1 cellular context compared by ENCODE assay signal in the genomic region with DNA sequence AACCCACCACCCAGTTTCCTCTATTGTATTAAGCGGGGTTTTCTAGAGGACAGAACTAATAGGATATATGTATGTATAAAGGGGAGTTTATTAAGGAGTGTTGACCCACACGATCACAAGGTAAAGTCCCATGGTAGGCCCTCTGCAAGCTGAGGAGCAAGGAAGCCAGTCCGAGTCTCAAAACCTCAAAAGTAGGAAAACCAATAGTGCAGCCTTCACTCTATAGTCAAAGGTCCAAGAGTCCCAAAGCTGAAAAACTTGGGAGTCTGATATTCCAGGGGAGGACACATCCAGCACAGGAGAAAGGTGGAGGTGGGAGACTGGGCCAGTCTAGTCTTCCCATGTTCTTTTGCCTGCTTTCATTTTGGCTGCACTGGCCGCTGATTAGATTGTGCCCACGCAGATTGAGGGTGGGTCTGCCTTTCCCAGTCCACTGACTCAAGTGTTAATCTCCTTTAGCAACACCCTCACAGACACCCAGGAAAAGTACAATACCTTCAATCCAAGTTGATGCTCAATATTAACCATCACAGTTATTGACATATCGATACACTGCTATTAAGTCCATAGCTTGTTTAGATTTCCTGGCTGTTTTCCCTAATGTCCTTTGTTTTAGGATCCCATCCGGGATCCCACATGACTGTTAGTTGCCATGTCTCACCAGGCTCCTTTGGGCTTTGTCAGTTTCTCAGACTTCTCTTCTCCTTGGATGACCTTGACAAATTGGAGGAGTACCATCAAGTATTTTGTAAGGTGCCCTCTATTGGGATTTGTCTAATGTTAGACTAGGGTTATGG.
TF ChIP-seq lines count a peak whose summit lies in the region.

No MANE protein-coding gene starts in this region.

TF ChIP-seq in IMR-90, 13 proteins besides CTCF, POLR2A, EP300 and RAD21:
- TF ChIP-seq RFX5 (IDR thresholded peaks at IDR 0.05; ENCODE audit: low read depth, low read length) (no peak), SMC3 (IDR thresholded peaks at IDR 0.05; ENCODE audit: low read depth, low read length) (no peak), USF2 (IDR thresholded peaks at IDR 0.05; ENCODE audit: low read depth, low read length) (no peak), NFE2L2 (IDR thresholded peaks at IDR 0.05; ENCODE audit: low read depth, low read length) (no peak), FOS (IDR thresholded peaks at IDR 0.05; ENCODE audit: low read depth, low read length) (no peak), MXI1 (IDR thresholded peaks at IDR 0.05; ENCODE audit: borderline replicate concordance, low read depth, low read length) (no peak), CHD1 (IDR thresholded peaks at IDR 0.05; ENCODE audit: low read depth, low read length) (no peak), MAFK (IDR thresholded peaks at IDR 0.05; ENCODE audit: low read depth, low read length) (no peak), CEBPB (IDR thresholded peaks at IDR 0.05; ENCODE audit: low read depth, low read length) (no peak), BHLHE40 (IDR thresholded peaks at IDR 0.05; ENCODE audit: low read depth, low read length) (no peak), MAZ (IDR thresholded peaks at IDR 0.05; ENCODE audit: borderline replicate concordance, low read depth, low read length) (no peak), RCOR1 (IDR thresholded peaks at IDR 0.05; ENCODE audit: insufficient replicate concordance, low read length) (no peak)
- TF ChIP-seq, protein P1, sequence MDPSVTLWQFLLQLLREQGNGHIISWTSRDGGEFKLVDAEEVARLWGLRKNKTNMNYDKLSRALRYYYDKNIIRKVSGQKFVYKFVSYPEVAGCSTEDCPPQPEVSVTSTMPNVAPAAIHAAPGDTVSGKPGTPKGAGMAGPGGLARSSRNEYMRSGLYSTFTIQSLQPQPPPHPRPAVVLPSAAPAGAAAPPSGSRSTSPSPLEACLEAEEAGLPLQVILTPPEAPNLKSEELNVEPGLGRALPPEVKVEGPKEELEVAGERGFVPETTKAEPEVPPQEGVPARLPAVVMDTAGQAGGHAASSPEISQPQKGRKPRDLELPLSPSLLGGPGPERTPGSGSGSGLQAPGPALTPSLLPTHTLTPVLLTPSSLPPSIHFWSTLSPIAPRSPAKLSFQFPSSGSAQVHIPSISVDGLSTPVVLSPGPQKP (IDR thresholded peaks at IDR 0.05; ENCODE audit: borderline replicate concordance, low read depth, low read length): no peak
